1 cellular context compared by ENCODE assay signal in the genomic region with DNA sequence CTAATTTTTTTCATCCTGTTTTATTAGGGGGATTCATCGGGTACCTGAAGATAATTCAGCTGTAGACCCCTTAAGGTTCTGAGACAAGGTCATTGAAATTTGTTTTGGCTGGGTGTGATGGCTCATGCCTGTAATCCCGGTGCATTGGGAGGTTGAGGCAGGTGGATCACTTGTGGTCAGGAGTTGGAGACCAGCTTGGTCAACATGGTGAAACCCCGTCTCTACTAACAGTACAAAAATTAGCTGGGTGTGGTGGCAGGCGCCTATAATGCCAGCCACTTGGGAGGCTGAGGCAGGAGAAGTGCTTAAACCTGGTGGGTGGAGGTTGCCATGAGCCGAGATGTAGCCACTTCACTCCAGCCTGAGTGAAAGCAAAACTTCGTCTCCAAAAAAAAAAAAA.
TF ChIP-seq lines count a peak whose summit lies in the region.

No MANE protein-coding gene starts in this region.

TF ChIP-seq in K562, 482 proteins besides CTCF, POLR2A, EP300 and RAD21:
- TF ChIP-seq TCF7 (IDR thresholded peaks at IDR 0.05; ENCODE audit: borderline replicate concordance) (no peak), DDX20 (tag; IDR thresholded peaks at IDR 0.05; ENCODE audit: low read depth) (no peak), SRSF9 (IDR thresholded peaks at IDR 0.05; ENCODE audit: borderline replicate concordance, low read depth, low read length) (no peak), USF2 (CRISPR knock-in tag; IDR thresholded peaks at IDR 0.05) (no peak), CBX3 (IDR thresholded peaks at IDR 0.05; ENCODE audit: borderline replicate concordance in 1 of 2, low read length in 2 of 2) (no peak), CUX1 (CRISPR knock-in tag; IDR thresholded peaks at IDR 0.05) (no peak), POLR2AphosphoS5 (IDR thresholded peaks at IDR 0.05; ENCODE audit: control insufficient read depth, insufficient read depth, low read depth, low read length) (peak; percentile 56; the same call in 1 of the 2 replicates), ZNF253 (CRISPR knock-in tag; conservative IDR thresholded peaks at IDR 0.05) (no peak), ZZZ3 (IDR thresholded peaks at IDR 0.05) (0 out of 2 replicates have a peak, but pooled peaks have one; percentile 28)
- TF ChIP-seq, protein P1, sequence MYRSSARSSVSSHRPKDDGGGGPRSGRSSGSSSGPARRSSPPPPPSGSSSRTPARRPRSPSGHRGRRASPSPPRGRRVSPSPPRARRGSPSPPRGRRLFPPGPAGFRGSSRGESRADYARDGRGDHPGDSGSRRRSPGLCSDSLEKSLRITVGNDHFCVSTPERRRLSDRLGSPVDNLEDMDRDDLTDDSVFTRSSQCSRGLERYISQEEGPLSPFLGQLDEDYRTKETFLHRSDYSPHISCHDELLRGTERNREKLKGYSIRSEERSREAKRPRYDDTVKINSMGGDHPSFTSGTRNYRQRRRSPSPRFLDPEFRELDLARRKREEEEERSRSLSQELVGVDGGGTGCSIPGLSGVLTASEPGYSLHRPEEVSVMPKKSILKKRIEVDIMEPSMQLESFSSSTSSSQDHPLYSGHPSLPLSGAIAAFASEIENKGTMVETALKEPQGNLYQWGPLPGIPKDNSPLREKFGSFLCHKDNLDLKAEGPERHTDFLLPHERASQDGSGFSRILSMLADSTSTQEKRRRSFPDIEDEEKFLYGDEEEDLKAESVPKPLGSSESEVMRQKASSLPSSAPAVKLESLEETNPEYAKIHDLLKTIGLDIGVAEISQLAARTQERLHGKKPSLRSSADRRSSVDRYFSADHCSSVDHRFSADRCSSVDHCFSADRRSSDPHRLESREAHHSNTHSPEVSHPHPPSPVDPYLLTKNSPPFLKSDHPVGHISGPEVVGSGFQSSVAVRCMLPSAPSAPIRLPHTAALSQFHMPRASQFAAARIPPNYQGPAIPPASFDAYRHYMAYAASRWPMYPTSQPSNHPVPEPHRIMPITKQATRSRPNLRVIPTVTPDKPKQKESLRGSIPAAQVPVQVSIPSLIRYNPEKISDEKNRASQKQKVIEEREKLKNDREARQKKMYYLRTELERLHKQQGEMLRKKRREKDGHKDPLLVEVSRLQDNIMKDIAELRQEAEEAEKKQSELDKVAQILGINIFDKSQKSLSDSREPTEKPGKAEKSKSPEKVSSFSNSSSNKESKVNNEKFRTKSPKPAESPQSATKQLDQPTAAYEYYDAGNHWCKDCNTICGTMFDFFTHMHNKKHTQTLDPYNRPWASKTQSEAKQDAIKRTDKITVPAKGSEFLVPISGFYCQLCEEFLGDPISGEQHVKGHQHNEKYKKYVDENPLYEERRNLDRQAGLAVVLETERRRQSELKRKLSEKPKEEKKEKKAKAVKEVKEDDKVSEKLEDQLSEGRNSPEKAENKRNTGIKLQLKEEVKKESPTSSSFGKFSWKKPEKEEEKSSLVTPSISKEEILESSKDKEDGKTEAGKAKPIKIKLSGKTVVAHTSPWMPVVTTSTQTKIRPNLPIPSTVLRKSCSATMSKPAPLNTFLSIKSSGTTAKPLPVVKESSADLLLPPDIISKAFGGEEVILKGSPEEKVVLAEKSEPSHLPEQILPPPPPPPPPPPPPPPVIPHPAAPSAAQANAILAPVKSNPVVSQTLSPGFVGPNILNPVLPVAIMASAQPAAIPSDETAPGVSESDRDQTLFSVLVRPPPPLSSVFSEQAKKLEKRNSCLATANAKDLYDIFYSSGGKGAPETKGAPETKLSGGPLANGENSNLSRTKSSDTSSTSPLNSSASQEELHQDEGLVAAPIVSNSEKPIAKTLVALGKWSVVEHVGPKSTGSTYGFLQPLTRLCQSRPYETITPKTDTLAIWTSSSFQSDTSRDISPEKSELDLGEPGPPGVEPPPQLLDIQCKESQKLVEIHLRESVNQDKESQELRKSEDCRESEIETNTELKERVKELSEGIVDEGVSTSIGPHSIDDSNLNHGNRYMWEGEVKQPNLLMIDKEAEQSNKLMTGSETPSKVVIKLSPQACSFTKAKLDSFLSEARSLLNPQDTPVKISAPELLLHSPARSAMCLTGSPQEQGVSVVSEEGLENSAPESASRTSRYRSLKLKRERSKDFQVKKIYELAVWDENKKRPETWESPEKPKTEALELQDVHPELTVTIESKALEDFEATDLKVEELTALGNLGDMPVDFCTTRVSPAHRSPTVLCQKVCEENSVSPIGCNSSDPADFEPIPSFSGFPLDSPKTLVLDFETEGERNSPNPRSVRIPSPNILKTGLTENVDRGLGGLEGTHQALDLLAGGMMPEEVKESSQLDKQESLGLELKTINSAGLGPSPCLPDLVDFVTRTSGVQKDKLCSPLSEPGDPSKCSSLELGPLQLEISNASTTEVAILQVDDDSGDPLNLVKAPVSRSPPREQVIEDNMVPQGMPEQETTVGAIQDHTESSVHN (IDR thresholded peaks at IDR 0.05; ENCODE audit: borderline replicate concordance in 1 of 2, low read depth in 1 of 2), result 0 out of 4 replicates have a peak, but pooled peaks of 1 of the 2 experiments have one; percentile 41
